ENCODE assay signal across 8 cellular contexts in genomic region chr3:46946856-46947544, GRCh38. TPM values are rescaled to one million over a fixed set of nuclear protein-coding genes. Genes with fewer than 3 reads are reported as not detected.
DNase-seq lines count a peak whose midpoint lies in the region; ATAC-seq and TF ChIP-seq lines count a peak whose summit lies in the region.

No MANE protein-coding gene starts in this region.

- ATAC-seq in central memory CD8-positive, alpha-beta T cell (replicated peaks; ENCODE audit: extremely low read depth, poor library complexity, severe bottlenecking), result peak; percentile 63
- ATAC-seq in HG02938 (IDR thresholded peaks at IDR 0.05; ENCODE audit: unreplicated experiment), result no peak
- no peak for ATAC-seq in HG03108 (IDR thresholded peaks at IDR 0.05; ENCODE audit: unreplicated experiment)

- 34 to 37% methylated on average over 7 of the region's 7 CpGs for WGBS in lower leg skin, 2 donors

- intact Hi-C loops in lower leg skin (cut with DNase I; ENCODE audit: low total_unique reads), result no loop called here

- peaks cover 23% of the 10 kb centered on the region for H3K36me3 Mint-ChIP-seq in central memory CD8-positive, alpha-beta T cell (ENCODE audit: insufficient read depth)
- H3K36me3 Mint-ChIP-seq in nephron (ENCODE audit: low read depth), result peaks cover 28% of the 10 kb centered on the region

- DNase-seq in GF-D8 (lab: John Stamatoyannopoulos, UW), result peak; percentile 36
- peak; percentile 32 for DNase-seq in activated CD4-positive, CD25-positive, alpha-beta regulatory T cell treated with anti-CD3 and anti-CD28 coated beads, Interleukin-2, amount 50 U/mL, for 16 hours (ENCODE audit: low read depth, low spot score)
- peak; percentile 53 to 76 for DNase-seq in central memory CD8-positive, alpha-beta T cell (ENCODE audit: low spot score in 2 of 2)
- no peak for DNase-seq in AML-193 (lab: John Stamatoyannopoulos, UW)
- no peak for DNase-seq in lower leg skin (ENCODE audit: low spot score in 2 of 2)

- peak overlapping the region; percentile 96 for H3K27ac Mint-ChIP-seq in central memory CD8-positive, alpha-beta T cell (ENCODE audit: low read depth)
- peak overlapping the region; percentile 49 to 97 (median 96) for H3K27ac Mint-ChIP-seq in nephron

- H3K4me3 Mint-ChIP-seq in central memory CD8-positive, alpha-beta T cell, result peak overlapping the region; percentile 73
- peak overlapping the region in 2 of 3 experiments; percentile 25 to 29 for H3K4me3 Mint-ChIP-seq in nephron

- H3K4me1 Mint-ChIP-seq in central memory CD8-positive, alpha-beta T cell, result peaks cover 84% of the 10 kb centered on the region
- H3K4me1 Mint-ChIP-seq in nephron, result peaks cover 54% of the 10 kb centered on the region

- TF ChIP-seq POLR2A in lower leg skin (IDR thresholded peaks at IDR 0.05), result no peak

- H3K9me3 Mint-ChIP-seq in central memory CD8-positive, alpha-beta T cell, result no peaks in the 10 kb centered on the region
- H3K9me3 Mint-ChIP-seq in nephron, result no peaks in the 10 kb centered on the region

- TF ChIP-seq CTCF in nephron (IDR thresholded peaks at IDR 0.05; ENCODE audit: unreplicated experiment in 3 of 3), result no peak
- TF ChIP-seq CTCF in lower leg skin (IDR thresholded peaks at IDR 0.05), result no peak

- no peaks in the 10 kb centered on the region for H3K27me3 Mint-ChIP-seq in central memory CD8-positive, alpha-beta T cell
- H3K27me3 Mint-ChIP-seq in nephron (ENCODE audit: low read depth), result no peaks in the 10 kb centered on the region

- H3K4me3 ChIP-seq in lower leg skin (ENCODE audit: low read depth, poor library complexity, severe bottlenecking), result no peak overlapping the region

RNA-seq across cellular contexts. Expression of gene CCDC12, which starts 29.5 kb away (rescaled TPM):
- total RNA-seq in lower leg skin, result 100 to 1,000 TPM in 1 of 4 donors, 10 to 100 TPM in 3; 64.6 to 101 (median 82.5) TPM

RNA-seq across cellular contexts. Expression of gene NBEAL2, which starts 32.5 kb away (rescaled TPM):
- 100 to 1,000 TPM; 176 to 519 (median 217) TPM for total RNA-seq in lower leg skin

Comparison
In these comparisons a context has a peak if more than half of its experiments do, and no peak if none do; other contexts are left out.
1. DNase-seq: peak in GF-D8 (single experiment), activated CD4-positive, CD25-positive, alpha-beta regulatory T cell treated with anti-CD3 and anti-CD28 coated beads, Interleukin-2, amount 50 U/mL, for 16 hours (single experiment) and central memory CD8-positive, alpha-beta T cell (2 of 2); none in AML-193 (0 of 2) and lower leg skin (0 of 2).